In the genomic region with DNA sequence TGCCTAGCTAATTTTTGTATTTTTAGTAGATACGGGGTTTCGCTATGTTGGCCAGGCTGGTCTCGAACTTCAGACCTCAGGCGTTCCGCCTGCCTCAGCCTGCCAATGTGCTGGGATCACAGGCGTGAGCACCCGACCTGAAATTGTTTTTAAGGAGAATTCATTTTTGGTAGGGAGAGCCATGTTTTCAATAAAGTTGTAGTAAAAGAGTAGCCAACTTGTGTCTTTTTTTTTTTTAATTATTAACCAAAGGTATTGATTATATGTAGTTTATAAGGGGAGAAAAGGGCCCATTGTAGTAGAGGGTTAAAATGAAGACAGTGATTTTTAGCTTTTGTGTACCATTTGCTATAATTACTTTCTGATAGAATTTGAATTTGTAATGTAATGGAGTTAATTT, we compare ENCODE assay signal across 28 cellular contexts.
"Had no signal": no experiment of that assay in that cellular context is flagged by ENCODE, and none has a peak within 500 bp of the region (broad histone marks: within the 10 kb centered on the region; RNA-seq: fewer than 3 reads in every experiment).

No MANE protein-coding gene starts in this region.

- H3K27ac ChIP-seq: colonic mucosa, coronary artery, dorsolateral prefrontal cortex, epithelial cell of prostate, esophagus muscularis mucosa, esophagus squamous epithelium, foreskin keratinocyte, gastrocnemius medialis, gastroesophageal sphincter, heart left ventricle, heart right ventricle had no signal

- H3K9me3 ChIP-seq: colonic mucosa, esophagus muscularis mucosa, esophagus squamous epithelium, gastrocnemius medialis, gastroesophageal sphincter, heart left ventricle, heart right ventricle had no signal

- H3K4me1 ChIP-seq: colonic mucosa, foreskin keratinocyte had no signal

- DNase-seq: colonic mucosa; cortex of kidney; dermis blood vessel endothelial cell; dorsolateral prefrontal cortex; effector CD4-positive, alpha-beta T cell; effector CD8-positive, alpha-beta T cell; effector memory CD4-positive, alpha-beta T cell; effector memory CD8-positive, alpha-beta T cell; endodermal cell; erythroblast; esophagus squamous epithelium; foreskin fibroblast; foreskin keratinocyte; foreskin melanocyte; gastrocnemius medialis; glutamatergic neuron; head of caudate nucleus; heart left ventricle; heart right ventricle had no signal

- H3K36me3 ChIP-seq: colonic mucosa, gastrocnemius medialis had no signal

- H3K27me3 ChIP-seq: colonic mucosa, dorsolateral prefrontal cortex, esophagus muscularis mucosa, esophagus squamous epithelium, gastrocnemius medialis, gastroesophageal sphincter, heart left ventricle, heart right ventricle had no signal

- H3K4me3 ChIP-seq: colonic mucosa, coronary artery, dorsolateral prefrontal cortex, esophagus muscularis mucosa, esophagus squamous epithelium, gastrocnemius medialis, gastroesophageal sphincter, heart left ventricle, heart right ventricle had no signal

- FAIRE-seq: colon, endometrium, endothelial cell of umbilical vein, frontal cortex had no signal

- ATAC-seq: effector memory CD8-positive, alpha-beta T cell; esophagus mucosa; foreskin keratinocyte; gastrocnemius medialis; gastroesophageal sphincter; heart left ventricle; heart right ventricle had no signal
